ENCODE assay signal across 26 cellular contexts in genomic region chr6:129865013-129865412, GRCh38. TPM values are rescaled to one million over a fixed set of nuclear protein-coding genes. Genes with fewer than 3 reads are reported as not detected.
DNase-seq lines count a peak whose midpoint lies in the region; ATAC-seq, FAIRE-seq and TF ChIP-seq lines count a peak whose summit lies in the region.
"Had no signal": no experiment of that assay in that cellular context is flagged by ENCODE, and none has a peak within 500 bp of the region (broad histone marks: within the 10 kb centered on the region; RNA-seq: fewer than 3 reads in every experiment).

No MANE protein-coding gene starts in this region.

- TF ChIP-seq POLR2A in K562 (conservative IDR thresholded peaks at IDR 0.05), result no peak
- no peak for TF ChIP-seq POLR2A in testis (IDR thresholded peaks at IDR 0.05)

- intact Hi-C loops in OCI-LY7 (cut with micrococcal nuclease; ENCODE audit: unreplicated experiment), result no loop called here
- intact Hi-C loops in K562 (cut with micrococcal nuclease), result loop anchor here (1.0 to 5.0 kb wide), 5 partner anchors 98 to 366 kb away; no protein-coding TSS in a partner anchor
- intact Hi-C loops in testis (cut with DNase I; ENCODE audit: low total_unique reads), result no loop called here
- intact Hi-C loops in left ventricle myocardium superior (cut with micrococcal nuclease), result no loop called here

- POLR2A ChIA-PET in OCI-LY7 (lab: Charles Lee) (no interaction called here), K562 (lab: Yijun Ruan, JAX) (interaction anchor here (1.5 to 1.6 kb wide), 2 partner anchors 11 to 367 kb away, joined by 3 read pairs; no protein-coding TSS in a partner anchor)

- H3K27ac ChIP-seq in OCI-LY7 (ENCODE audit: low read depth, low read length, poor library complexity, severe bottlenecking), result no peak overlapping the region
- no peak overlapping the region for H3K27ac ChIP-seq in K562 (ENCODE audit: extremely low read depth, low read depth, low read length)
- H3K27ac ChIP-seq in testis, result no peak overlapping the region
- H3K27ac ChIP-seq: C4-2B, RWPE1 had no signal

- CTCF ChIA-PET in OCI-LY7 (lab: Charles Lee; ENCODE audit: unreplicated experiment), result no interaction called here
- CTCF ChIA-PET in K562 (lab: Yijun Ruan, JAX; ENCODE audit: low intra/inter-chr PET ratio), result interaction anchor here (0.6 to 2.7 kb wide), 3 partner anchors 266 to 365 kb away, joined by 3 to 20 read pairs (median 5); no protein-coding TSS in a partner anchor

- no peak overlapping the region for H3K4me2 ChIP-seq in OCI-LY7 (ENCODE audit: low read length)
- H3K4me2 ChIP-seq in K562 (ENCODE audit: insufficient read depth, low read length), result no peak overlapping the region

- TF ChIP-seq CTCF in OCI-LY7 (conservative IDR thresholded peaks at IDR 0.05; ENCODE audit: low read length), result no peak
- TF ChIP-seq CTCF in K562 (IDR thresholded peaks at IDR 0.05 in 2 of 3, conservative IDR thresholded peaks at IDR 0.05 in 1 of 3; ENCODE audit: insufficient read depth in 2 of 3, low read depth in 1 of 3, low read length in 3 of 3), result peak; percentile 48 to 74 (median 53); a peak in 5 of 6 replicates
- no peak for TF ChIP-seq CTCF in testis (IDR thresholded peaks at IDR 0.05)

- H3K4me1 ChIP-seq in OCI-LY7 (ENCODE audit: insufficient read depth, low read length, poor library complexity, severe bottlenecking), result no peaks in the 10 kb centered on the region
- no peaks in the 10 kb centered on the region for H3K4me1 ChIP-seq in K562 (replicated peaks in 1 of 2; ENCODE audit: control insufficient read depth in 2 of 2, insufficient read depth in 2 of 2, low read length in 2 of 2)
- H3K4me1 ChIP-seq in testis, result no peaks in the 10 kb centered on the region

- H3K9me2 ChIP-seq in OCI-LY7 (ENCODE audit: insufficient read depth, low read length), result peaks cover 3% of the 10 kb centered on the region; the same call in 1 of the 2 replicates

- peak; percentile 81 to 82 for TF ChIP-seq RAD21 in K562 (CRISPR knock-in tag; conservative IDR thresholded peaks at IDR 0.05 in 1 of 2, IDR thresholded peaks at IDR 0.05 in 1 of 2)

- in situ Hi-C loops in K562 (cut with MboI), result no loop called here

- peak; percentile 11 for DNase-seq in SHP77 treated with DMSO at 0.1 percent for 48 hours (lab: John Stamatoyannopoulos, UW)
- no peak for DNase-seq in SHP77 (lab: John Stamatoyannopoulos, UW)
- peak; percentile 1 for DNase-seq in OCI-LY7 (ENCODE audit: low spot score)
- DNase-seq in K562 (ENCODE audit: extremely low read depth in 1 of 4, low spot score in 3 of 4), result peak; percentile 33 to 58 (median 52)
- peak; percentile 40 for DNase-seq in testis
- no peak for DNase-seq in left ventricle myocardium superior
- DNase-seq: AML-193; Calu3; CD8-positive, alpha-beta memory T cell; DMS79; H9; MM.1S; NCI-H1105 treated with DMSO at 0.1 percent for 48 hours; NCI-H2029 treated with DMSO at 0.1 percent for 48 hours; NCI-H2171; NCI-H345; NCI-H524; NCI-H82 had no signal

- 29% methylated on average over 4 of the region's 4 CpGs for WGBS in K562 (ENCODE audit: insufficient coverage, low coverage, missing lambda C conversion rate)
- WGBS in testis, 2 donors, result 86 to 91% methylated on average over 4 of the region's 4 CpGs

- H3K36me3 ChIP-seq in OCI-LY7 (ENCODE audit: insufficient read depth, low read length), result no peaks in the 10 kb centered on the region
- H3K36me3 ChIP-seq in K562 (ENCODE audit: control insufficient read depth, insufficient read depth, low read length), result no peaks in the 10 kb centered on the region
- no peaks in the 10 kb centered on the region for H3K36me3 ChIP-seq in testis (ENCODE audit: low read depth, missing control alignments)
- H3K36me3 ChIP-seq: SJSA1 had no signal

- H3K9me3 ChIP-seq in OCI-LY7 (ENCODE audit: low read length), result no peaks in the 10 kb centered on the region
- H3K9me3 ChIP-seq in K562 (replicated peaks; ENCODE audit: control insufficient read depth, insufficient read depth, low read depth, low read length), result no peaks in the 10 kb centered on the region
- no peaks in the 10 kb centered on the region for H3K9me3 ChIP-seq in testis
- H3K9me3 ChIP-seq: SJSA1 had no signal

- ATAC-seq in K562, result peak; percentile 99
- ATAC-seq in HG03439 (IDR thresholded peaks at IDR 0.05; ENCODE audit: unreplicated experiment), result no peak
- no peak for ATAC-seq in left ventricle myocardium superior
- no peak for ATAC-seq in GM21528 (IDR thresholded peaks at IDR 0.05; ENCODE audit: low FRiP score, unreplicated experiment)

- H3K27me3 ChIP-seq in K562 (ENCODE audit: control insufficient read depth in 2 of 2, insufficient read depth in 2 of 2, low read length in 2 of 2) (no peaks in the 10 kb centered on the region), testis (no peaks in the 10 kb centered on the region)
- H3K27me3 ChIP-seq: SJSA1 had no signal

- no TSS peak for BruUV-seq in OCI-LY7 (replicated peaks; lab: Mats Ljungman, UMichigan)
- BruUV-seq in K562 (replicated peaks; lab: Mats Ljungman, UMichigan), result no TSS peak

- no peaks in the 10 kb centered on the region for H3K9me1 ChIP-seq in K562 (ENCODE audit: control insufficient read depth, insufficient read depth, low read length)

- peak; percentile 82 for FAIRE-seq in K562 (lab: Jason Lieb, UNC)

- no peak overlapping the region for H3K4me3 ChIP-seq in OCI-LY7 (ENCODE audit: low read depth, low read length, poor library complexity, severe bottlenecking)
- no peak overlapping the region for H3K4me3 ChIP-seq in K562
- H3K4me3 ChIP-seq in testis, result no peak overlapping the region
- H3K4me3 ChIP-seq: SJSA1 had no signal

- H3K9ac ChIP-seq in K562 (ENCODE audit: insufficient read depth in 1 of 2, low read depth in 2 of 2, low read length in 2 of 2), result no peak overlapping the region

- no peak for TF ChIP-seq EP300 in K562 (IDR thresholded peaks at IDR 0.05; ENCODE audit: low read length)

- H3K79me2 ChIP-seq in OCI-LY7 (ENCODE audit: insufficient read depth, low read depth, low read length) (no peaks in the 10 kb centered on the region), K562 (ENCODE audit: control insufficient read depth, insufficient read depth, low read length) (no peaks in the 10 kb centered on the region)

- H4K20me1 ChIP-seq in OCI-LY7 (ENCODE audit: insufficient read depth, low read length), result no peaks in the 10 kb centered on the region
- H4K20me1 ChIP-seq in K562 (replicated peaks; ENCODE audit: control insufficient read depth, insufficient read depth, low read length), result no peaks in the 10 kb centered on the region

- no peak overlapping the region for H2AFZ ChIP-seq in OCI-LY7 (ENCODE audit: low read length)
- no peak overlapping the region for H2AFZ ChIP-seq in K562 (ENCODE audit: low read depth, low read length)

TF ChIP-seq in K562, 482 proteins besides CTCF, POLR2A, EP300 and RAD21 (continues in another document):
- TF ChIP-seq GTF2B (IDR thresholded peaks at IDR 0.05; ENCODE audit: extremely low read depth, insufficient read length) (no peak), NCOA2 (IDR thresholded peaks at IDR 0.05; ENCODE audit: partially characterized antibody in 2 of 2) (no peak), ATF1 (CRISPR knock-in tag; IDR thresholded peaks at IDR 0.05) (no peak), ATF1 (tag; IDR thresholded peaks at IDR 0.05) (peak; percentile 35; the same call in 1 of the 2 replicates), NFYB (IDR thresholded peaks at IDR 0.05; ENCODE audit: extremely low read depth, insufficient read length) (peak; percentile 43), JUND (IDR thresholded peaks at IDR 0.05; ENCODE audit: borderline replicate concordance, low read depth, low read length) (0 out of 2 replicates have a peak, but pooled peaks have one; percentile 23), JUND (tag; IDR thresholded peaks at IDR 0.05; ENCODE audit: borderline replicate concordance, low read depth, low read length) (no peak)
- TF ChIP-seq, protein P1, sequence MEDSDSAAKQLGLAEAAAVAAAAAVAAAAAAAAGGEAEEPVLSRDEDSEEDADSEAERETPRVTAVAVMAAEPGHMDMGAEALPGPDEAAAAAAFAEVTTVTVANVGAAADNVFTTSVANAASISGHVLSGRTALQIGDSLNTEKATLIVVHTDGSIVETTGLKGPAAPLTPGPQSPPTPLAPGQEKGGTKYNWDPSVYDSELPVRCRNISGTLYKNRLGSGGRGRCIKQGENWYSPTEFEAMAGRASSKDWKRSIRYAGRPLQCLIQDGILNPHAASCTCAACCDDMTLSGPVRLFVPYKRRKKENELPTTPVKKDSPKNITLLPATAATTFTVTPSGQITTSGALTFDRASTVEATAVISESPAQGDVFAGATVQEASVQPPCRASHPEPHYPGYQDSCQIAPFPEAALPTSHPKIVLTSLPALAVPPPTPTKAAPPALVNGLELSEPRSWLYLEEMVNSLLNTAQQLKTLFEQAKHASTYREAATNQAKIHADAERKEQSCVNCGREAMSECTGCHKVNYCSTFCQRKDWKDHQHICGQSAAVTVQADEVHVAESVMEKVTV (CRISPR knock-in tag; IDR thresholded peaks at IDR 0.05), result peak; percentile 51

RNA-seq across cellular contexts. Expression of gene TMEM244, which starts 3.9 kb away (rescaled TPM):
- not detected in 2 replicates for total RNA-seq in OCI-LY7 (2014; rRNA removed; shearing (Covaris generic))
- not detected in 2 replicates for total RNA-seq in OCI-LY7 (2022)
- not detected in 2 replicates for total RNA-seq in K562 (2011; cell fraction: chromatin; rRNA removed; ENCODE audit: low replicate concordance)
- not detected in 2 replicates for total RNA-seq in K562 (2011; cell fraction: nucleolus; rRNA removed)
- not detected in 2 replicates for total RNA-seq in K562 (2011; cell fraction: nucleoplasm; rRNA removed)
- total RNA-seq in K562 (2014; rRNA removed), result not detected in 2 replicates
- total RNA-seq in K562 (2014; rRNA removed; fragmentation: Illumina TruSeq; extraction: Trizol), result not detected in 2 replicates
- not detected in 2 replicates for total RNA-seq in K562 (2015; rRNA removed; fragmentation: Illumina TruSeq; extraction: Trizol)
- total RNA-seq in K562 (2021), result not detected in 2 replicates
- polyA plus RNA-seq in K562 (2011; rRNA removed), result not detected in 2 replicates
- not detected in 2 replicates for polyA plus RNA-seq in K562 (2011; cell fraction: cytosol; rRNA removed)
- polyA plus RNA-seq in K562 (2011; cell fraction: nucleus; rRNA removed), result not detected in 2 replicates
- not detected in 2 replicates for polyA plus RNA-seq in K562 (2012)
- not detected in 2 replicates for polyA plus RNA-seq in K562 (2014; fragmentation: Illumina TruSeq; extraction: Trizol)
- not detected for polyA plus RNA-seq in K562 (2014; fragmentation: Nextera tagmentation; extraction: Ambion mirVana)
- not detected in 2 replicates for polyA plus RNA-seq in K562 (2014; rRNA removed)
- not detected in 2 replicates for polyA minus RNA-seq in K562 (2011; rRNA and poly(A)+ RNA removed)
- polyA minus RNA-seq in K562 (2011; cell fraction: cytosol; rRNA and poly(A)+ RNA removed), result not detected in 2 replicates
- not detected in 2 replicates for polyA minus RNA-seq in K562 (2011; cell fraction: nucleus; rRNA and poly(A)+ RNA removed)
- total RNA-seq in testis, result not detected
- not detected for polyA plus RNA-seq in testis (ENCODE audit: insufficient read depth, low read depth, low replicate concordance)
- not detected for total RNA-seq in left ventricle myocardium superior
- total RNA-seq: A172; Calu3; H9; SJSA1; T-helper 1 cell treated with Interleukin-12 subunit alpha and Interleukin-12 subunit beta and Interleukin-4 antibody, amounts not matched to agents 30 ng/mL and 1 ng/mL, for 36 hours had no signal
- polyA plus RNA-seq: AG04450 had no signal

Comparison
In these comparisons a context has a peak if more than half of its experiments do, and no peak if none do; other contexts are left out.
1. DNase-seq: peak in SHP77 treated with DMSO at 0.1 percent for 48 hours (single experiment), OCI-LY7 (single experiment), K562 (4 of 4) and testis (single experiment); none in SHP77 (0 of 2) and left ventricle myocardium superior (single experiment).
2. CTCF ChIP-seq: peak in K562 (3 of 3); none in OCI-LY7 (single experiment) and testis (0 of 3).